Comparison of ENCODE assay signal across 24 cellular contexts in the genomic region with DNA sequence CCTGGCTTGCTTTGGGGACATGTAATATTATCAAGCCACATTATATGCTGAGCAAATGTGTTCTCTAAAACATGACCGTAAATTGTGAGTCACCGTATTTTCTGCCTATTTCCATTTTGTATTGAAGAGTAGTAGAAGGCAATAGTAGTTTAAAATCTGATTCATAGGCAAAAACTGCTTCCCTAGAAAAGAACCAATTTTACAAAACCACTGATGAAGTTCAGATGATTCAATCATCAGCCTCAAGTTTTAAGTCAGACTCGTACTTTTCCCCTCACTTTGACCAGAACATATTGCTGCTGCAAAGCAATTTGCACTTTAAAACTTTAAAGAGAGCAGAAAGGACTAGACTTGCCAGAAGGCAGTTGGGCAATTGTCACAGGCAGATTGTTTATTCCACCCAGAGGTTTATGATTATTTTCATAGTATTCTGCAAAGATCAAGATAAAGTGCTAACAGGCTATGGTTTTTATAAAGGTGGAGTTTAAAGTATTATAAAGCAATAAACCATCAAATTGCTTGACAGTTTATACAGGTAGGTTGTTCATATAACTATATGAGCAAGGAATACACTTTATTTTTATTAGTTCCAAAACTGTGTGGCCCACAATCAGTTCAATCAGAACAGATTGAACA.
A peak's percentile ranks its signal among the peaks of the same experiment; 100 is the strongest.
DNase-seq lines count a peak whose midpoint lies in the region; ATAC-seq and TF ChIP-seq lines count a peak whose summit lies in the region.
"Had no signal": no experiment of that assay in that cellular context is flagged by ENCODE, and none has a peak within 500 bp of the region (broad histone marks: within the 10 kb centered on the region; RNA-seq: fewer than 3 reads in every experiment).

No MANE protein-coding gene starts in this region.

- H2BK12ac ChIP-seq in H9 (ENCODE audit: insufficient read length, low read depth, low read length) = no peak overlapping the region

- TF ChIP-seq RAD21 in SK-N-SH (IDR thresholded peaks at IDR 0.05; ENCODE audit: low read length) = no peak

- peaks cover 14 to 17% of the 10 kb centered on the region in 2 experiments; a peak in 4 of 5 replicates for H3K9me3 Mint-ChIP-seq in H9

- H3K27ac ChIP-seq in SK-N-SH (ENCODE audit: low read depth in 2 of 2, low read length in 1 of 2) = no peak overlapping the region
- no peak overlapping the region for H3K27ac ChIP-seq in smooth muscle cell (ENCODE audit: low read depth)
- H3K27ac ChIP-seq in H9 (ENCODE audit: insufficient read length, low read depth, low read length) = no peak overlapping the region
- no peak overlapping the region for H3K27ac ChIP-seq in brain microvascular endothelial cell
- H3K27ac ChIP-seq: heart left ventricle had no signal

- H3T11ph ChIP-seq in H9 (ENCODE audit: low read length) = no peak overlapping the region

- H3K9me3 ChIP-seq in SK-N-SH (no peaks in the 10 kb centered on the region), smooth muscle cell (replicated peaks; ENCODE audit: low read depth) (no peaks in the 10 kb centered on the region), H9 (ENCODE audit: control insufficient read depth, low read depth, low read length) (no peaks in the 10 kb centered on the region)
- H3K9me3 ChIP-seq: heart left ventricle had no signal

- H3K14ac ChIP-seq in H9 (ENCODE audit: insufficient read depth, low read length) = no peak overlapping the region

- H4K20me1 ChIP-seq in SK-N-SH (ENCODE audit: insufficient read depth) (no peaks in the 10 kb centered on the region), smooth muscle cell (ENCODE audit: low read depth) (no peaks in the 10 kb centered on the region), H9 (ENCODE audit: control insufficient read depth, insufficient read depth, insufficient read length) (no peaks in the 10 kb centered on the region)

- H3K4me1 ChIP-seq in SK-N-SH (ENCODE audit: control insufficient read depth in 1 of 2, insufficient read depth in 2 of 2, low read depth in 1 of 2, low read length in 1 of 2) = no peaks in the 10 kb centered on the region
- no peaks in the 10 kb centered on the region for H3K4me1 ChIP-seq in smooth muscle cell (ENCODE audit: low read depth)
- no peaks in the 10 kb centered on the region for H3K4me1 ChIP-seq in H9 (ENCODE audit: insufficient read depth, low read length)
- H3K4me1 ChIP-seq: heart left ventricle had no signal

- no peak overlapping the region for H3K4ac ChIP-seq in H9 (ENCODE audit: low read depth, low read length)

- H3K27me3 ChIP-seq in SK-N-SH (ENCODE audit: insufficient read depth) (no peaks in the 10 kb centered on the region), smooth muscle cell (ENCODE audit: low read depth) (no peaks in the 10 kb centered on the region), H9 (ENCODE audit: insufficient read depth, low read length) (no peaks in the 10 kb centered on the region), brain microvascular endothelial cell (replicated peaks) (no peaks in the 10 kb centered on the region)
- H3K27me3 ChIP-seq: heart left ventricle had no signal

- H3K36me3 ChIP-seq in SK-N-SH (replicated peaks in 1 of 2; ENCODE audit: control insufficient read depth in 1 of 2, insufficient read depth in 2 of 2, low read length in 1 of 2) (no peaks in the 10 kb centered on the region), smooth muscle cell (ENCODE audit: low read depth) (no peaks in the 10 kb centered on the region), brain microvascular endothelial cell (replicated peaks) (no peaks in the 10 kb centered on the region)
- H3K36me3 ChIP-seq: heart left ventricle had no signal

- no peak overlapping the region for H2BK120ac ChIP-seq in H9 (ENCODE audit: low read depth, low read length, poor library complexity, severe bottlenecking)

- H3K4me3 Mint-ChIP-seq in H9 = no peak overlapping the region
- H3K4me3 Mint-ChIP-seq: activated naive CD8-positive, alpha-beta T cell treated with anti-CD3 and anti-CD28 coated beads, Interleukin-2, amount 50 U/mL, for 24 hours; activated T-cell treated with anti-CD3 and anti-CD28 coated beads, Interleukin-2, amount 50 U/mL, for 24 hours; CD4-positive, CD25-positive, alpha-beta regulatory T cell; stimulated activated memory B cell treated with anti-CD40 and anti-IgM and Interleukin-4, amounts not matched to agents 10 μg/mL and 1 μg/mL and 100 μg/mL, for 72 hours; T-helper 17 cell had no signal

- H3K4me1 Mint-ChIP-seq in H9 = no peaks in the 10 kb centered on the region
- H3K4me1 Mint-ChIP-seq: activated naive CD8-positive, alpha-beta T cell treated with anti-CD3 and anti-CD28 coated beads, Interleukin-2, amount 50 U/mL, for 24 hours; CD4-positive, CD25-positive, alpha-beta regulatory T cell; stimulated activated memory B cell treated with anti-CD40 and anti-IgM and Interleukin-4, amounts not matched to agents 10 μg/mL and 1 μg/mL and 100 μg/mL, for 72 hours; T-helper 17 cell had no signal

- H3K4me3 ChIP-seq in SK-N-SH (ENCODE audit: low read depth in 2 of 2, low read length in 1 of 2) (no peak overlapping the region), fibroblast of mammary gland (ENCODE audit: control insufficient read depth, low read depth, low read length) (no peak overlapping the region), smooth muscle cell (no peak overlapping the region), brain microvascular endothelial cell (ENCODE audit: low read depth, low read length) (no peak overlapping the region)
- H3K4me3 ChIP-seq: heart left ventricle had no signal

- H3K9me2 ChIP-seq in SK-N-SH = no peaks in the 10 kb centered on the region

- H3K79me2 ChIP-seq in SK-N-SH (ENCODE audit: insufficient read depth) (no peaks in the 10 kb centered on the region), smooth muscle cell (ENCODE audit: low read depth) (no peaks in the 10 kb centered on the region), H9 (ENCODE audit: insufficient read depth, low read length) (no peaks in the 10 kb centered on the region)

- no peak overlapping the region for H3K18ac ChIP-seq in H9 (ENCODE audit: insufficient read length, low read depth, low read length)

- H3K36me3 Mint-ChIP-seq in H9 (ENCODE audit: insufficient read depth in 1 of 3, low read depth in 3 of 3) = peaks cover 10 to 21% (median 15%) of the 10 kb centered on the region in 3 experiments; a peak in 6 of 7 replicates
- H3K36me3 Mint-ChIP-seq: CD4-positive, CD25-positive, alpha-beta regulatory T cell; stimulated activated memory B cell treated with anti-CD40 and anti-IgM and Interleukin-4, amounts not matched to agents 10 μg/mL and 1 μg/mL and 100 μg/mL, for 72 hours had no signal

- H2BK15ac ChIP-seq in H9 (ENCODE audit: low read depth, low read length) = no peak overlapping the region

- no peaks in the 10 kb centered on the region for H3K23me2 ChIP-seq in H9 (ENCODE audit: insufficient read length, low read depth, low read length, poor library complexity, severe bottlenecking)

- TF ChIP-seq CTCF in SK-N-SH (IDR thresholded peaks at IDR 0.05) (no peak), fibroblast of mammary gland (conservative IDR thresholded peaks at IDR 0.05; ENCODE audit: control insufficient read depth, insufficient read depth, low read depth, low read length) (no peak), smooth muscle cell (IDR thresholded peaks at IDR 0.05; ENCODE audit: borderline replicate concordance, insufficient read depth, poor library complexity, severe bottlenecking) (no peak), H9 (conservative IDR thresholded peaks at IDR 0.05) (no peak), brain microvascular endothelial cell (IDR thresholded peaks at IDR 0.05; ENCODE audit: low read depth, low read length, missing control alignments) (no peak)

- H3K23ac ChIP-seq in H9 (ENCODE audit: insufficient read length, low read depth, low read length) = no peak overlapping the region

- no peak overlapping the region for H4K91ac ChIP-seq in H9 (ENCODE audit: insufficient read length, low read depth, low read length)

- in situ Hi-C loops in brain microvascular endothelial cell (cut with HindIII; ENCODE audit: low pct_ligation_motif_present, low sequenced_read_pairs) = no loop called here

- H3K27ac Mint-ChIP-seq in H9 = no peak overlapping the region; a peak in 1 of 7 replicates
- H3K27ac Mint-ChIP-seq: activated naive CD8-positive, alpha-beta T cell treated with anti-CD3 and anti-CD28 coated beads, Interleukin-2, amount 50 U/mL, for 24 hours; activated T-cell treated with anti-CD3 and anti-CD28 coated beads, Interleukin-2, amount 50 U/mL, for 24 hours; CD4-positive, CD25-positive, alpha-beta regulatory T cell; stimulated activated memory B cell treated with anti-CD40 and anti-IgM and Interleukin-4, amounts not matched to agents 10 μg/mL and 1 μg/mL and 100 μg/mL, for 72 hours; T-helper 17 cell had no signal

- H3K9ac ChIP-seq in SK-N-SH = no peak overlapping the region
- no peak overlapping the region for H3K9ac ChIP-seq in smooth muscle cell (ENCODE audit: low read depth)
- H3K9ac ChIP-seq in H9 (ENCODE audit: extremely low read depth, insufficient read length, low read length) = no peak overlapping the region

- no peak overlapping the region for H4K8ac ChIP-seq in H9 (replicated peaks; ENCODE audit: insufficient read length, low read depth, low read length)

- H3K4me2 ChIP-seq in SK-N-SH = no peak overlapping the region
- H3K4me2 ChIP-seq in smooth muscle cell = no peak overlapping the region
- H3K4me2 ChIP-seq in H9 (ENCODE audit: insufficient read depth, insufficient read length, low read length) = no peak overlapping the region

- peaks cover 3% of the 10 kb centered on the region for H3F3A ChIP-seq in SK-N-SH (replicated peaks; ENCODE audit: insufficient read depth)
- H3F3A ChIP-seq in smooth muscle cell (ENCODE audit: low read depth) = no peaks in the 10 kb centered on the region

- H2BK20ac ChIP-seq in H9 (ENCODE audit: low read depth, low read length, poor library complexity, severe bottlenecking) = no peak overlapping the region

- H3K27me3 Mint-ChIP-seq in H9 (ENCODE audit: low read depth) = no peaks in the 10 kb centered on the region
- H3K27me3 Mint-ChIP-seq: activated naive CD8-positive, alpha-beta T cell treated with anti-CD3 and anti-CD28 coated beads, Interleukin-2, amount 50 U/mL, for 24 hours; activated T-cell treated with anti-CD3 and anti-CD28 coated beads, Interleukin-2, amount 50 U/mL, for 24 hours; CD4-positive, CD25-positive, alpha-beta regulatory T cell; stimulated activated memory B cell treated with anti-CD40 and anti-IgM and Interleukin-4, amounts not matched to agents 10 μg/mL and 1 μg/mL and 100 μg/mL, for 72 hours; T-helper 17 cell had no signal

- no peak overlapping the region for H2BK5ac ChIP-seq in H9 (ENCODE audit: insufficient read length, low read length)

- ATAC-seq in GM21515 (IDR thresholded peaks at IDR 0.05; ENCODE audit: unreplicated experiment) = no peak
- ATAC-seq: activated naive CD8-positive, alpha-beta T cell treated with anti-CD3 and anti-CD28 coated beads, Interleukin-2, amount 50 U/mL, for 24 hours; heart left ventricle; stimulated activated memory B cell treated with anti-CD40 and anti-IgM and Interleukin-4, amounts not matched to agents 10 μg/mL and 1 μg/mL and 100 μg/mL, for 72 hours; T-helper 17 cell had no signal

- H3K56ac ChIP-seq in H9 (ENCODE audit: insufficient read length, low read depth, low read length) = no peak overlapping the region

- POLR2A ChIA-PET in SK-N-SH (lab: Yijun Ruan, JAX) = no interaction called here

- H2AFZ ChIP-seq in SK-N-SH (ENCODE audit: low read depth) (no peak overlapping the region), smooth muscle cell (ENCODE audit: low read depth) (peak overlapping the region; percentile 20), H9 (ENCODE audit: low read length) (no peak overlapping the region)

- H4K5ac ChIP-seq in H9 (ENCODE audit: insufficient read length, low read depth, low read length) = no peak overlapping the region

- H2AK5ac ChIP-seq in H9 (ENCODE audit: insufficient read length, low read length) = no peak overlapping the region

- 74% methylated on average over 3 of the region's 3 CpGs for WGBS in SK-N-SH (ENCODE audit: low lambda C conversion rate)
- WGBS in smooth muscle cell (ENCODE audit: low lambda C conversion rate) = 58% methylated on average over 3 of the region's 3 CpGs
- no CpG with 5 or more reads among the region's 3 CpGs for WGBS in H9 (ENCODE audit: extremely low coverage, insufficient read length, low lambda C conversion rate)

- CTCF ChIA-PET in SK-N-SH (lab: Yijun Ruan, JAX) = no interaction called here

- DNase-seq in GM04504 (ENCODE audit: low read depth) (peak; percentile 24), SK-N-SH (no peak), fibroblast of mammary gland (ENCODE audit: low read depth) (peak; percentile 78), smooth muscle cell (lab: John Stamatoyannopoulos, UW; ENCODE audit: unreplicated experiment) (no peak), H9 (no peak), brain microvascular endothelial cell (no peak)
- DNase-seq: activated CD4-positive, alpha-beta T cell treated with anti-CD3 and anti-CD28 coated beads for 48 hours; activated gamma-delta T cell treated with Interleukin-2 at 50 U/mL for 16 hours; activated naive CD8-positive, alpha-beta T cell treated with anti-CD3 and anti-CD28 coated beads, Interleukin-2, amount 50 U/mL, for 24 hours; activated T-cell treated with anti-CD3 and anti-CD28 coated beads, Interleukin-2, amount 50 U/mL, for 24 hours; CD4-positive, CD25-positive, alpha-beta regulatory T cell; GOT3; heart left ventricle; Kasumi-1; mesendoderm; NCI-H1048; NCI-H1694 treated with DMSO at 0.1 percent for 48 hours; NCI-H526; nucleus accumbens; RPMI8226; stimulated activated CD4-positive, alpha-beta T cell treated with anti-CD3 and anti-CD28 coated beads, Interleukin-4, amount 100 ng/mL, for 1 hour; T-helper 17 cell had no signal

- TF ChIP-seq EP300 in SK-N-SH (IDR thresholded peaks at IDR 0.05; ENCODE audit: borderline replicate concordance in 1 of 2, low read depth in 1 of 2, low read length in 1 of 2) = no peak

- H3K79me1 ChIP-seq in H9 (ENCODE audit: insufficient read depth, low read depth, low read length, poor library complexity, severe bottlenecking) = no peaks in the 10 kb centered on the region

Comparison
In these comparisons a context has a peak if more than half of its experiments do, and no peak if none do; other contexts are left out.
1. DNase-seq: peak in GM04504 (single experiment) and fibroblast of mammary gland (single experiment); none in SK-N-SH (single experiment), smooth muscle cell (single experiment), H9 (single experiment) and brain microvascular endothelial cell (single experiment).